Comparison of ENCODE assay signal across 8 cellular contexts in genomic region chr15:41828747-41829270, GRCh38. TPM values are rescaled to one million over a fixed set of nuclear protein-coding genes. Genes with fewer than 3 reads are reported as not detected.
DNase-seq lines count a peak whose midpoint lies in the region; ATAC-seq, FAIRE-seq and TF ChIP-seq lines count a peak whose summit lies in the region.

No MANE protein-coding gene starts in this region.

- CTCF ChIA-PET in activated CD4-positive, alpha-beta T cell treated with anti-CD3 and anti-CD28 coated beads, Interleukin-2, amount 10 ng/mL, durations not matched to agents 7 days and 5 days (lab: Charles Lee): interaction anchor here (2.9 kb wide), 1 partner anchor 55 kb away, joined by 8 read pairs; the partner anchor contains the start of gene MAPKBP1

- no peak for FAIRE-seq in urothelium cell line (lab: Jason Lieb, UNC)

- H3K4me3 ChIP-seq in adrenal gland (peak overlapping the region in 2 of 4 donors; percentile 75 to 83), thymus (ENCODE audit: low read length) (peak overlapping the region; percentile 84)

- POLR2A ChIA-PET in activated CD4-positive, alpha-beta T cell treated with anti-CD3 and anti-CD28 coated beads, Interleukin-2, amount 10 ng/mL, durations not matched to agents 7 days and 5 days (lab: Charles Lee): no interaction called here

- intact Hi-C loops in adrenal gland (cut with DNase I): no loop called here

- H3K27ac Mint-ChIP-seq in activated CD4-positive, alpha-beta T cell treated with anti-CD3 and anti-CD28 coated beads, Interleukin-2, amount 10 ng/mL, durations not matched to agents 7 days and 5 days: peak overlapping the region; percentile 79

- TF ChIP-seq CTCF in adrenal gland (IDR thresholded peaks at IDR 0.05): no peak

- H3K36me3 ChIP-seq in adrenal gland (replicated peaks in 1 of 2) (peaks cover 0 to 15% of the 10 kb centered on the region in 2 donors), thymus (ENCODE audit: control insufficient read depth, insufficient read depth) (peaks cover 22% of the 10 kb centered on the region)

- H3K4me3 Mint-ChIP-seq in activated CD4-positive, alpha-beta T cell treated with anti-CD3 and anti-CD28 coated beads, Interleukin-2, amount 10 ng/mL, durations not matched to agents 7 days and 5 days: peak overlapping the region; percentile 84

- H3K9me3 ChIP-seq in adrenal gland (replicated peaks in 1 of 3) (no peaks in the 10 kb centered on the region), thymus (ENCODE audit: control insufficient read depth) (no peaks in the 10 kb centered on the region)

- H3K4me1 Mint-ChIP-seq in activated CD4-positive, alpha-beta T cell treated with anti-CD3 and anti-CD28 coated beads, Interleukin-2, amount 10 ng/mL, durations not matched to agents 7 days and 5 days: peaks cover 54% of the 10 kb centered on the region

- WGBS in adrenal gland, 4 donors: 12 to 17% (median 14%) methylated on average over 7 of the region's 7 CpGs
- 41% methylated on average over 7 of the region's 7 CpGs for WGBS in thymus

- H3K27ac ChIP-seq in adrenal gland (peak overlapping the region in 3 of 5 donors; percentile 12 to 86 (median 84)), thymus (ENCODE audit: low read depth) (no peak overlapping the region)

- no peak for ATAC-seq in GM21423 (IDR thresholded peaks at IDR 0.05; ENCODE audit: unreplicated experiment)

- H3K4me1 ChIP-seq in adrenal gland (replicated peaks in 1 of 2) (peaks cover 7 to 13% of the 10 kb centered on the region in 2 donors), thymus (ENCODE audit: control insufficient read depth, insufficient read depth, low read length) (peaks cover 14% of the 10 kb centered on the region)

- no peaks in the 10 kb centered on the region for H3K27me3 Mint-ChIP-seq in activated CD4-positive, alpha-beta T cell treated with anti-CD3 and anti-CD28 coated beads, Interleukin-2, amount 10 ng/mL, durations not matched to agents 7 days and 5 days

- H3K36me3 Mint-ChIP-seq in activated CD4-positive, alpha-beta T cell treated with anti-CD3 and anti-CD28 coated beads, Interleukin-2, amount 10 ng/mL, durations not matched to agents 7 days and 5 days (ENCODE audit: low read depth): peaks cover 23% of the 10 kb centered on the region

- no peaks in the 10 kb centered on the region for H3K27me3 ChIP-seq in adrenal gland
- H3K27me3 ChIP-seq in thymus (ENCODE audit: control insufficient read depth, insufficient read depth): no peaks in the 10 kb centered on the region

- DNase-seq in activated CD4-positive, alpha-beta T cell treated with anti-CD3 and anti-CD28 coated beads, Interleukin-2, amount 10 ng/mL, durations not matched to agents 7 days and 5 days: no peak
- DNase-seq in activated CD4-positive, alpha-beta T cell treated with anti-CD3 and anti-CD28 coated beads for 4 hours: no peak
- no peak for DNase-seq in adrenal gland
- peak; percentile 24 for DNase-seq in kidney tubule cell (ENCODE audit: low spot score)
- no peak for DNase-seq in stimulated activated CD4-positive, alpha-beta T cell treated with anti-CD3 and anti-CD28 coated beads, Interleukin-4, amount 100 ng/mL, for 4 hours
- DNase-seq in urothelium cell line (ENCODE audit: low spot score): no peak

- no peaks in the 10 kb centered on the region for H3K9me3 Mint-ChIP-seq in activated CD4-positive, alpha-beta T cell treated with anti-CD3 and anti-CD28 coated beads, Interleukin-2, amount 10 ng/mL, durations not matched to agents 7 days and 5 days

- TF ChIP-seq POLR2A in adrenal gland (IDR thresholded peaks at IDR 0.05): peak in 1 of 2 donors; percentile 7

RNA-seq across cellular contexts. Expression of gene JMJD7, which starts 0.9 kb away (rescaled TPM):
- 10 to 100 TPM; 23.9 to 28.4 TPM for total RNA-seq in activated CD4-positive, alpha-beta T cell treated with anti-CD3 and anti-CD28 coated beads, Interleukin-2, amount 10 ng/mL, durations not matched to agents 7 days and 5 days
- total RNA-seq in adrenal gland: 10 to 100 TPM in 6 of 8 donors, 1 to 10 TPM in 2; 6.8 to 20.6 (median 13.2) TPM
- 10 to 100 TPM in 2 of 3 donors, 1 to 10 TPM in 1; 4.2 to 18.1 (median 13.8) TPM for polyA plus RNA-seq in adrenal gland
- 15.6 TPM for polyA plus RNA-seq in thymus

RNA-seq across cellular contexts. Expression of gene PLA2G4B, which starts 9.8 kb away (rescaled TPM):
- 10 to 100 TPM; 10.5 to 17.0 TPM for total RNA-seq in activated CD4-positive, alpha-beta T cell treated with anti-CD3 and anti-CD28 coated beads, Interleukin-2, amount 10 ng/mL, durations not matched to agents 7 days and 5 days
- total RNA-seq in adrenal gland: 1 to 10 TPM in 5 of 8 donors, under 1 TPM in 3; 0.35 to 6.9 (median 3.3) TPM
- 10 to 100 TPM in 2 of 3 donors, 1 to 10 TPM in 1; 4.8 to 26.4 (median 23.7) TPM for polyA plus RNA-seq in adrenal gland
- 45.4 TPM for polyA plus RNA-seq in thymus

RNA-seq across cellular contexts. Expression of gene MAPKBP1, which starts 54.5 kb away (rescaled TPM):
- 10 to 100 TPM; 29.8 to 31.2 TPM for total RNA-seq in activated CD4-positive, alpha-beta T cell treated with anti-CD3 and anti-CD28 coated beads, Interleukin-2, amount 10 ng/mL, durations not matched to agents 7 days and 5 days
- total RNA-seq in adrenal gland: 10 to 100 TPM; 10.1 to 48.2 (median 26.3) TPM
- polyA plus RNA-seq in adrenal gland (10 to 100 TPM; 12.0 to 60.7 (median 13.0) TPM), thymus (8.1 TPM)
